Comparison of ENCODE assay signal across 8 cellular contexts in the genomic region with DNA sequence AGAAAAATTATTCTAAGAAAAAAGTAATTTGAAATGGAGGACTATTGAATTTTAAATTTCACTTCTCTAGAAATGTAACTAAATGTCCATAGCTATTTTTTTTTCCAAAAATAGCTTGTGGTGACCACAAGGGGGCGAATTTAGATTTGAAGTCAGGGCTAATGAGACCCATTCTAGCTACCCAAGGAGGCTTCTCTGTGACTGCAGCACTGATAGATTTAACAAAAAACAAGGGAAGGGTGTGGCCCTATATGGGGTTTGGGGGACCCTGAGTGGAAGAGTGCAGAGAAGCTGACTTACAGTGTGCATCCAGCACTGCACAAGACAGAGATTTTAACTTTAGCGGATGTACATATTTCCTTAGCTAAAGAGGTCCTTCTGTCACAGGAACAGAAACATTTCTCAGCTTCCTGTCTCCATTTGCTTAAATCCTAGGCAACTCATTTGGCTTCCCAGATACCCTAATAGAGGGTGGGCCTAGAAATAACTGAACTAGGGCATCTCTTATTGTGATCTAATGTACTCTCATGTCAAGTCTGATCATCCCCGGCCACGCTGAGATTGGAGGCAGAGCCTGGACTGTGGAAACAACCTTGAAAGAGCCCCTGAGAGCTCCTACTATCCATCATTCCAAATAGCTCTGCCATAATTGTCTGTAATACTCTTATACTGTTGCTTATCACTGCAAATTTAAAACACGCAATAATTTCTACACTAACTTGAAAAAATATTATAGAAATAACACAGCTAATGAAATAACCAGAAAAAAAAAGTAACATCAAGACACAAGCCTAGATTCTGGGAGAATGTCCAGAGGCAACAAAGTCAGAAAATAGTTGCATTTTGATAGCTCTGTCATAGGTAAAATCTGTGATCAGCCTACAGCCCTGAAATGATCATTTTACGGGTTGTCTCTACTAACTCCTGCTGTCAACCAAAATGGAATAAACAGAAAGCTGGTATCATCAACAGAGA.
DNase-seq lines count a peak whose midpoint lies in the region; ATAC-seq and TF ChIP-seq lines count a peak whose summit lies in the region.

No MANE protein-coding gene starts in this region.

- CTCF ChIA-PET in PC-9 (lab: Charles Lee) = interaction anchor here (0.7 kb wide), 2 partner anchors 607 to 1352 kb away, joined by 3 read pairs; no protein-coding TSS in a partner anchor

- WGBS in esophagus muscularis mucosa = 73% methylated on average over 6 of the region's 6 CpGs

- H3K27ac ChIP-seq in HL-60 (replicated peaks) (no peak overlapping the region), PC-9 (no peak overlapping the region), esophagus muscularis mucosa (replicated peaks in 1 of 4) (no peak overlapping the region)

- H3K9me2 ChIP-seq in PC-9 (ENCODE audit: insufficient read depth) = no peaks in the 10 kb centered on the region

- intact Hi-C loops in PC-9 (cut with micrococcal nuclease; ENCODE audit: unreplicated experiment) (loop anchor here (5.0 to 10.0 kb wide), 2 partner anchors 249 to 607 kb away; no protein-coding TSS in a partner anchor), esophagus muscularis mucosa (cut with DNase I) (no loop called here)

- no peaks in the 10 kb centered on the region for H3K79me2 ChIP-seq in PC-9 (ENCODE audit: low read depth)

- no peak for TF ChIP-seq EP300 in esophagus muscularis mucosa (IDR thresholded peaks at IDR 0.05)

- no peaks in the 10 kb centered on the region for H3K4me1 ChIP-seq in PC-9 (replicated peaks; ENCODE audit: insufficient read depth)
- H3K4me1 ChIP-seq in esophagus muscularis mucosa = no peaks in the 10 kb centered on the region

- peak; percentile 74 for TF ChIP-seq CTCF in AG10803 (conservative IDR thresholded peaks at IDR 0.05; ENCODE audit: low read length)
- TF ChIP-seq CTCF in HL-60 (IDR thresholded peaks at IDR 0.05; ENCODE audit: insufficient read depth, low read length) = peak; percentile 29
- TF ChIP-seq CTCF in PC-9 (conservative IDR thresholded peaks at IDR 0.05) = peak; percentile 75
- peak; percentile 17 to 49 (median 47) for TF ChIP-seq CTCF in esophagus muscularis mucosa (IDR thresholded peaks at IDR 0.05)

- TF ChIP-seq POLR2A in esophagus muscularis mucosa (IDR thresholded peaks at IDR 0.05; ENCODE audit: low read depth) = no peak

- H3K27me3 ChIP-seq in HL-60 (ENCODE audit: insufficient read depth, poor library complexity, severe bottlenecking) (no peaks in the 10 kb centered on the region), PC-9 (ENCODE audit: insufficient read depth, low read depth) (no peaks in the 10 kb centered on the region), esophagus muscularis mucosa (no peaks in the 10 kb centered on the region)

- no peaks in the 10 kb centered on the region for H4K20me1 ChIP-seq in PC-9 (ENCODE audit: insufficient read depth)

- H3K4me3 ChIP-seq in AG10803 (ENCODE audit: low read length) = no peak overlapping the region
- no peak overlapping the region for H3K4me3 ChIP-seq in HL-60 (replicated peaks; ENCODE audit: insufficient read depth, low read length)
- H3K4me3 ChIP-seq in PC-9 = no peak overlapping the region
- no peak overlapping the region for H3K4me3 ChIP-seq in esophagus muscularis mucosa

- no peak overlapping the region for H2AFZ ChIP-seq in PC-9

- DNase-seq in AG10803 (ENCODE audit: low read depth) = peak; percentile 45
- DNase-seq in HL-60 (ENCODE audit: low read depth in 1 of 2, low spot score in 1 of 2) = no peak
- no peak for DNase-seq in PC-9
- DNase-seq in esophagus muscularis mucosa (ENCODE audit: extremely low spot score) = no peak
- peak; percentile 30 for DNase-seq in renal cortical epithelial cell (ENCODE audit: low read depth)

- POLR2A ChIA-PET in PC-9 (lab: Charles Lee; ENCODE audit: unreplicated experiment) = interaction anchor here (0.7 to 1.0 kb wide), 2 partner anchors 245 to 425 kb away, joined by 5 to 6 read pairs; no protein-coding TSS in a partner anchor

- H3K9me3 ChIP-seq in PC-9 (ENCODE audit: insufficient read depth, low read depth) (no peaks in the 10 kb centered on the region), esophagus muscularis mucosa (no peaks in the 10 kb centered on the region)

- ATAC-seq in GM18498 (IDR thresholded peaks at IDR 0.05; ENCODE audit: unreplicated experiment) (peak; percentile 81), HG02642 (IDR thresholded peaks at IDR 0.05; ENCODE audit: poor library complexity, unreplicated experiment) (no peak), HG03565 (IDR thresholded peaks at IDR 0.05; ENCODE audit: unreplicated experiment) (no peak)

- no peaks in the 10 kb centered on the region for H3K36me3 ChIP-seq in PC-9 (ENCODE audit: low read depth)
- H3K36me3 ChIP-seq in esophagus muscularis mucosa = no peaks in the 10 kb centered on the region

- H3K4me2 ChIP-seq in PC-9 = no peak overlapping the region

- no peaks in the 10 kb centered on the region for H3F3A ChIP-seq in PC-9 (ENCODE audit: insufficient read depth, low read depth)

- no TSS peak for BruUV-seq in PC-9 (replicated peaks; lab: Mats Ljungman, UMichigan)

Comparison
In these comparisons a context has a peak if more than half of its experiments do, and no peak if none do; other contexts are left out.
1. DNase-seq: peak in AG10803 (single experiment) and renal cortical epithelial cell (single experiment); none in HL-60 (0 of 2), PC-9 (0 of 2) and esophagus muscularis mucosa (single experiment).
2. Peak in every context shown above with its lines, with median percentiles within 50 percentile points of each other: CTCF ChIP-seq.